ENCODE assay signal across 8 cellular contexts in the genomic region with DNA sequence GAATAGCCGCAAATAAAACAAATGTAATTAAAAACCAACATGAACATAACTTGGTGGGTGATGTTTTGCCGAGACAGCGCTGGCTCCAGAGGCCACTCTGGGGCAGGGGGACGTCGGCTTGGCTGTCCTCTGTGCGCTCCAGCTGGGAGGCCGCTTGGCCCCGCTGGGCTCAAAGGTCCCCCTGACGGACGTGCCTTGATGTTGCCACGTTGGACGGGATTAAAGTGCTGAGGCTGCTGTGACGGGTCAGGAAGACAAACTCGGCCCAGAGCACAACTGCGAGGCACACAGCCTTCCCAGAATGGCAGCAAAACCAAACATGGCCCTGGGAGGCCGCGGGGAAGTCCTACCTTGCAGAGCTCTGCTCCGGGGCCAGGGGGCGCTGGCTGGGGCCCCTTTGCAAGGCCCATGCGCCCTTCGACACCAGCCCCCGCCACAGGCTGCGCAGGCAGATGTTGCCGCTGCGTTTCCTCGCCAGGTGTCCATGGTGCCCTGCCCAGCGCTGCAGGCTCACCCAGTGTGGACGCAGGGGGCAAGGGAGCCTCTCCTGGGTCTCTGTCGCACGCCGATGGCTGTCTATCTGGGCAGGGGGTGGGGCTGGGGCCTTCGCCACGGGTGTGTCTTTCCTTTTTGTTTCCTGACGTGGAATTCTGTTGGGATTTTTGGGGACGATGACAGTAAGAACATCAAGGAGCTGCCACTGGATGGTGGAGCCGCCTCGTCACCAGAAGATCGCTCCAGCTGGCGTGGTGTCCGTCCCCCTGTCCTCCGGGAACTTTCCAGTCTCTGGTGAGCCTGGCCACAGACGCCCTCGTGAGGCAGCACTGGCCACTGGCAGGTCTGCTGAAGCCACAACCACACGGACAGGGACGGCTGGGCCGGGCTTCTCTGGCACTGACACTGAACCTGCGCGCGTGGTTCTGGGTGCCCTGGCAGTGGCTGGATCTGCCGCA.
DNase-seq lines count a peak whose midpoint lies in the region; ATAC-seq, FAIRE-seq and TF ChIP-seq lines count a peak whose summit lies in the region.

No MANE protein-coding gene starts in this region.

- peak; percentile 70 for TF ChIP-seq CTCF in HepG2 (CRISPR knock-in tag; IDR thresholded peaks at IDR 0.05)

- no peaks in the 10 kb centered on the region for H3K9me3 Mint-ChIP-seq in activated CD4-positive, alpha-beta T cell treated with anti-CD3 and anti-CD28 coated beads for 36 hours (ENCODE audit: low read depth)
- H3K9me3 Mint-ChIP-seq in CD4-positive, alpha-beta memory T cell = peaks cover 0 to 2% (median 0%) of the 10 kb centered on the region in 8 donors

- in situ Hi-C loops in HepG2 (cut with HindIII; ENCODE audit: extremely low pct_ligation_motif_present, low pct_unique_long_range_greater_than_20kb) = loop anchor here (5.0 kb wide), 1 partner anchor 277 kb away; no protein-coding TSS in a partner anchor

- no peak overlapping the region for H3K27ac Mint-ChIP-seq in activated CD4-positive, alpha-beta T cell treated with anti-CD3 and anti-CD28 coated beads for 36 hours
- H3K27ac Mint-ChIP-seq in CD4-positive, alpha-beta memory T cell = no peak overlapping the region

- peak in 1 of 2 experiments; percentile 9; a peak in 1 of 4 replicates for TF ChIP-seq POLR2A in HepG2 (IDR thresholded peaks at IDR 0.05; ENCODE audit: insufficient read depth in 1 of 2, low read depth in 2 of 2, low read length in 2 of 2)

- peaks cover 7% of the 10 kb centered on the region for H3K27me3 Mint-ChIP-seq in activated CD4-positive, alpha-beta T cell treated with anti-CD3 and anti-CD28 coated beads for 36 hours
- H3K27me3 Mint-ChIP-seq in CD4-positive, alpha-beta memory T cell = peaks cover 0 to 3% of the 10 kb centered on the region in 2 donors

- H3K4me1 Mint-ChIP-seq in activated CD4-positive, alpha-beta T cell treated with anti-CD3 and anti-CD28 coated beads for 36 hours = peaks cover 4% of the 10 kb centered on the region
- peaks cover 0 to 2% (median 0%) of the 10 kb centered on the region in 4 donors for H3K4me1 Mint-ChIP-seq in CD4-positive, alpha-beta memory T cell

- H3K4me1 ChIP-seq in HepG2 (ENCODE audit: insufficient read depth, low read length) = peaks cover 48% of the 10 kb centered on the region
- H3K4me1 ChIP-seq in CD4-positive, alpha-beta memory T cell (ENCODE audit: insufficient read depth, low read length) = no peaks in the 10 kb centered on the region

- BruUV-seq in HepG2 (replicated peaks; lab: Mats Ljungman, UMichigan) = TSS peak; percentile 94

- POLR2A ChIA-PET in activated CD4-positive, alpha-beta T cell treated with anti-CD3 and anti-CD28 coated beads for 36 hours (lab: Charles Lee) = no interaction called here
- POLR2A ChIA-PET in HepG2 (lab: Yijun Ruan, JAX) = interaction anchor here (1.5 kb wide), 1 partner anchor 93 kb away, joined by 4 read pairs; no protein-coding TSS in a partner anchor
- POLR2A ChIA-PET in CD4-positive, alpha-beta memory T cell (lab: Charles Lee; ENCODE audit: partially characterized antibody) = no interaction called here

- no peaks in the 10 kb centered on the region for H3K79me2 ChIP-seq in HepG2 (ENCODE audit: insufficient read depth, low read length)

- H3K36me3 Mint-ChIP-seq in activated CD4-positive, alpha-beta T cell treated with anti-CD3 and anti-CD28 coated beads for 36 hours (ENCODE audit: low read depth) = no peaks in the 10 kb centered on the region
- H3K36me3 Mint-ChIP-seq in CD4-positive, alpha-beta memory T cell = no peaks in the 10 kb centered on the region

- peak overlapping the region; percentile 59 for H3K9ac ChIP-seq in HepG2 (ENCODE audit: insufficient read depth, low read depth, low read length)

- H3K27me3 ChIP-seq in HepG2 (ENCODE audit: control insufficient read depth in 1 of 2, insufficient read depth in 2 of 2, low read length in 2 of 2) = peaks cover 2 to 4% of the 10 kb centered on the region in 2 experiments; a peak in 1 of 5 replicates
- H3K27me3 ChIP-seq in CD4-positive, alpha-beta memory T cell (ENCODE audit: insufficient read depth, low read length) = no peaks in the 10 kb centered on the region

- intact Hi-C loops in activated CD4-positive, alpha-beta T cell treated with anti-CD3 and anti-CD28 coated beads for 36 hours (cut with DNase I, micrococcal nuclease) = loop anchor here in 1 of 2 experiments (2.0 kb wide), 1 partner anchor 278 kb away; no protein-coding TSS in a partner anchor
- intact Hi-C loops in HepG2 (cut with micrococcal nuclease; ENCODE audit: unreplicated experiment) = loop anchor here (5.0 kb wide), 1 partner anchor 102 kb away; a partner anchor contains a TSS
- intact Hi-C loops in CD4-positive, alpha-beta memory T cell (cut with micrococcal nuclease) = no loop called here

- H3K4me3 Mint-ChIP-seq in activated CD4-positive, alpha-beta T cell treated with anti-CD3 and anti-CD28 coated beads for 36 hours = peak overlapping the region; percentile 51
- peak overlapping the region in 1 of 8 donors; percentile 55 for H3K4me3 Mint-ChIP-seq in CD4-positive, alpha-beta memory T cell

- peak; percentile 73 for DNase-seq in activated CD4-positive, alpha-beta T cell treated with anti-CD3 and anti-CD28 coated beads for 36 hours
- DNase-seq in activated CD4-positive, alpha-beta T cell treated with anti-CD3 and anti-CD28 coated beads for 1 hour = no peak
- DNase-seq in RPMI7951 (ENCODE audit: low read depth) (peak; percentile 87), dermis blood vessel endothelial cell (peak; percentile 71), HepG2 (ENCODE audit: low spot score) (peak; percentile 82)
- peak in 2 of 3 donors; percentile 16 to 18 for DNase-seq in stimulated activated CD4-positive, alpha-beta T cell treated with anti-CD3 and anti-CD28 coated beads, TNF-alpha, amount 100 ng/mL, for 48 hours (ENCODE audit: low read depth in 3 of 3)
- no peak for DNase-seq in effector CD4-positive, alpha-beta T cell
- DNase-seq in CD4-positive, alpha-beta memory T cell = no peak

- FAIRE-seq in HepG2 (lab: Jason Lieb, UNC) = peak; percentile 23

- CTCF ChIA-PET in activated CD4-positive, alpha-beta T cell treated with anti-CD3 and anti-CD28 coated beads for 36 hours (lab: Charles Lee) = interaction anchor here (0.6 to 0.8 kb wide), 2 partner anchors 243 to 276 kb away, joined by 3 read pairs; no protein-coding TSS in a partner anchor
- CTCF ChIA-PET in HepG2 (lab: Yijun Ruan, JAX; ENCODE audit: low intra/inter-chr PET ratio, low total read pairs) = interaction anchor here (1.9 kb wide), 1 partner anchor 278 kb away, joined by 8 read pairs; no protein-coding TSS in a partner anchor
- CTCF ChIA-PET in CD4-positive, alpha-beta memory T cell (lab: Charles Lee; ENCODE audit: partially characterized antibody) = no interaction called here

- WGBS in HepG2 (ENCODE audit: low lambda C conversion rate) = 52% methylated on average over 16 of the region's 50 CpGs

- no peaks in the 10 kb centered on the region for H3K36me3 ChIP-seq in HepG2 (replicated peaks in 1 of 2; ENCODE audit: control insufficient read depth in 1 of 2, insufficient read depth in 2 of 2, low read length in 2 of 2)
- H3K36me3 ChIP-seq in CD4-positive, alpha-beta memory T cell (ENCODE audit: insufficient read depth, low read length) = no peaks in the 10 kb centered on the region

- H3K4me2 ChIP-seq in HepG2 (ENCODE audit: low read depth, low read length) = peak overlapping the region; percentile 64

- H3K4me3 ChIP-seq in HepG2 (replicated peaks in 1 of 3; ENCODE audit: insufficient read depth in 1 of 3, low read depth in 2 of 3, low read length in 3 of 3) = peak overlapping the region in 1 of 3 experiments; percentile 50; a peak in 2 of 6 replicates
- H3K4me3 ChIP-seq in CD4-positive, alpha-beta memory T cell (ENCODE audit: low read length in 2 of 2) = no peak overlapping the region

- TF ChIP-seq RAD21 in HepG2 (CRISPR knock-in tag; IDR thresholded peaks at IDR 0.05) = peak; percentile 70

- peak overlapping the region; percentile 79 for H3K27ac ChIP-seq in HepG2 (ENCODE audit: extremely low read length, insufficient read depth, low read length)
- no peak overlapping the region for H3K27ac ChIP-seq in CD4-positive, alpha-beta memory T cell (ENCODE audit: low read depth, low read length)

- peak; percentile 37 to 39; a peak in 1 of 4 replicates for TF ChIP-seq EP300 in HepG2 (IDR thresholded peaks at IDR 0.05; ENCODE audit: low read depth in 2 of 2, low read length in 2 of 2)
- TF ChIP-seq EP300 in HepG2 (CRISPR knock-in tag; IDR thresholded peaks at IDR 0.05; ENCODE audit: borderline replicate concordance) = no peak

- ATAC-seq in activated CD4-positive, alpha-beta T cell treated with anti-CD3 and anti-CD28 coated beads for 36 hours = peak; percentile 57
- peak; percentile 77 for ATAC-seq in HepG2

- no peaks in the 10 kb centered on the region for H4K20me1 ChIP-seq in HepG2 (ENCODE audit: insufficient read depth, low read length)

- no peaks in the 10 kb centered on the region for H3K9me3 ChIP-seq in HepG2 (ENCODE audit: low read length)
- H3K9me3 ChIP-seq in CD4-positive, alpha-beta memory T cell (ENCODE audit: control insufficient read depth in 1 of 2, low read length in 2 of 2) = no peaks in the 10 kb centered on the region

- H2AFZ ChIP-seq in HepG2 (ENCODE audit: low read length) = no peak overlapping the region

TF ChIP-seq in HepG2, 621 proteins besides CTCF, POLR2A, EP300 and RAD21 (continues in another document):
- TF ChIP-seq, protein P1, sequence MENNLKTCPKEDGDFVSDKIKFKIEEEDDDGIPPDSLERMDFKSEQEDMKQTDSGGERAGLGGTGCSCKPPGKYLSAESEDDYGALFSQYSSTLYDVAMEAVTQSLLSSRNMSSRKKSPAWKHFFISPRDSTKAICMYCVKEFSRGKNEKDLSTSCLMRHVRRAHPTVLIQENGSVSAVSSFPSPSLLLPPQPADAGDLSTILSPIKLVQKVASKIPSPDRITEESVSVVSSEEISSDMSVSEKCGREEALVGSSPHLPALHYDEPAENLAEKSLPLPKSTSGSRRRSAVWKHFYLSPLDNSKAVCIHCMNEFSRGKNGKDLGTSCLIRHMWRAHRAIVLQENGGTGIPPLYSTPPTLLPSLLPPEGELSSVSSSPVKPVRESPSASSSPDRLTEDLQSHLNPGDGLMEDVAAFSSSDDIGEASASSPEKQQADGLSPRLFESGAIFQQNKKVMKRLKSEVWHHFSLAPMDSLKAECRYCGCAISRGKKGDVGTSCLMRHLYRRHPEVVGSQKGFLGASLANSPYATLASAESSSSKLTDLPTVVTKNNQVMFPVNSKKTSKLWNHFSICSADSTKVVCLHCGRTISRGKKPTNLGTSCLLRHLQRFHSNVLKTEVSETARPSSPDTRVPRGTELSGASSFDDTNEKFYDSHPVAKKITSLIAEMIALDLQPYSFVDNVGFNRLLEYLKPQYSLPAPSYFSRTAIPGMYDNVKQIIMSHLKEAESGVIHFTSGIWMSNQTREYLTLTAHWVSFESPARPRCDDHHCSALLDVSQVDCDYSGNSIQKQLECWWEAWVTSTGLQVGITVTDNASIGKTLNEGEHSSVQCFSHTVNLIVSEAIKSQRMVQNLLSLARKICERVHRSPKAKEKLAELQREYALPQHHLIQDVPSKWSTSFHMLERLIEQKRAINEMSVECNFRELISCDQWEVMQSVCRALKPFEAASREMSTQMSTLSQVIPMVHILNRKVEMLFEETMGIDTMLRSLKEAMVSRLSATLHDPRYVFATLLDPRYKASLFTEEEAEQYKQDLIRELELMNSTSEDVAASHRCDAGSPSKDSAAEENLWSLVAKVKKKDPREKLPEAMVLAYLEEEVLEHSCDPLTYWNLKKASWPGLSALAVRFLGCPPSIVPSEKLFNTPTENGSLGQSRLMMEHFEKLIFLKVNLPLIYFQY (CRISPR knock-in tag; IDR thresholded peaks at IDR 0.05; ENCODE audit: borderline replicate concordance) = peak; percentile 77; the same call in 1 of the 2 replicates

Comparison
In these comparisons a context has a peak if more than half of its experiments do, and no peak if none do; other contexts are left out.
1. DNase-seq: peak in activated CD4-positive, alpha-beta T cell treated with anti-CD3 and anti-CD28 coated beads for 36 hours (single experiment), RPMI7951 (single experiment), dermis blood vessel endothelial cell (single experiment), HepG2 (single experiment) and stimulated activated CD4-positive, alpha-beta T cell treated with anti-CD3 and anti-CD28 coated beads, TNF-alpha, amount 100 ng/mL, for 48 hours (2 of 3); none in activated CD4-positive, alpha-beta T cell treated with anti-CD3 and anti-CD28 coated beads for 1 hour (single experiment), effector CD4-positive, alpha-beta T cell (single experiment) and CD4-positive, alpha-beta memory T cell (0 of 5).